In the genomic region with DNA sequence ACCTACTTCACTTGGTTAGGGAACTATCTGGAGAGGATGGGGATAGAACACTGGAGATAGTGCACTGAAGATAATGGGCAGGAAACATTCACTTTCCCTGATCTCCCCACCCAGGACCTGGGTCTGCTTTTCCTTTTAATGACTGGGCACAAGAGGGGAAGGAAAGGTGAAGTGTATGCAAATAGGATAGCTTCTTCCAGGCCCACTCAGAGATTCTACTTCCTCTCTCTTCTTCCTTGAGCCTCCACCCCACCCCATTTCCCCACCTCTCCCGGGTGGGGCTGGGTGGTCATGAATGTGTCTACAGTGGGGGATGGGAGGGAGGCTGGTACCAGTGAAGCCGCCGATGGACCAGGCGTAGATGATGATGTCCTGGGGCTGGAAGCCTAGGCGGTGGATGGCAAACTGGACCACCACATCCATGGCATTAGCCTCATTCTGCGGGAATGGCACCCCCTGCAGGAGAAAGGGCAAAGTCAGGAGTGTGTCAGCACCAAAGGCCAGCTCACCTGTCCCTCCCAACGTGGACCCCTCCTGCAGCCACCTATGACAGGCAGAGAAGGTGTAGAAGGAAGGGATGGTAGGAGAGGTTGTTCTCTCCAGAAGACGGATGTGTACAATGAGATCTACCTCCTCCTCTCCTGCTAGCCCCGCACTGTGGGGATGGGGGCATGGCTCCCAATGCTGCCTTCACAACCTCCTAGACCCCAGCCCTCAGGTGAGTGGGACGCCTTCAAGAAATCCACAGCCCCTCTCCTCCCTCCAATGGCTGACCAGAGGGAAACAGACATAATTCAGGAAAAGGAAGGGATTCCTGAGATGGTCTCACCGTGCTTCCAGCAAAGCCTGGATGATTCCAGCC, we compare ENCODE assay signal across 1 cellular context.
TF ChIP-seq lines count a peak whose summit lies in the region.

No MANE protein-coding gene starts in this region.

TF ChIP-seq in H1, 55 proteins besides CTCF, POLR2A, EP300 and RAD21:
- TF ChIP-seq RBBP5 (IDR thresholded peaks at IDR 0.05; ENCODE audit: borderline replicate concordance, low read depth, low read length) = no peak
- no peak for TF ChIP-seq KDM1A (IDR thresholded peaks at IDR 0.05; ENCODE audit: borderline replicate concordance, low read length)
- TF ChIP-seq, protein P1, sequence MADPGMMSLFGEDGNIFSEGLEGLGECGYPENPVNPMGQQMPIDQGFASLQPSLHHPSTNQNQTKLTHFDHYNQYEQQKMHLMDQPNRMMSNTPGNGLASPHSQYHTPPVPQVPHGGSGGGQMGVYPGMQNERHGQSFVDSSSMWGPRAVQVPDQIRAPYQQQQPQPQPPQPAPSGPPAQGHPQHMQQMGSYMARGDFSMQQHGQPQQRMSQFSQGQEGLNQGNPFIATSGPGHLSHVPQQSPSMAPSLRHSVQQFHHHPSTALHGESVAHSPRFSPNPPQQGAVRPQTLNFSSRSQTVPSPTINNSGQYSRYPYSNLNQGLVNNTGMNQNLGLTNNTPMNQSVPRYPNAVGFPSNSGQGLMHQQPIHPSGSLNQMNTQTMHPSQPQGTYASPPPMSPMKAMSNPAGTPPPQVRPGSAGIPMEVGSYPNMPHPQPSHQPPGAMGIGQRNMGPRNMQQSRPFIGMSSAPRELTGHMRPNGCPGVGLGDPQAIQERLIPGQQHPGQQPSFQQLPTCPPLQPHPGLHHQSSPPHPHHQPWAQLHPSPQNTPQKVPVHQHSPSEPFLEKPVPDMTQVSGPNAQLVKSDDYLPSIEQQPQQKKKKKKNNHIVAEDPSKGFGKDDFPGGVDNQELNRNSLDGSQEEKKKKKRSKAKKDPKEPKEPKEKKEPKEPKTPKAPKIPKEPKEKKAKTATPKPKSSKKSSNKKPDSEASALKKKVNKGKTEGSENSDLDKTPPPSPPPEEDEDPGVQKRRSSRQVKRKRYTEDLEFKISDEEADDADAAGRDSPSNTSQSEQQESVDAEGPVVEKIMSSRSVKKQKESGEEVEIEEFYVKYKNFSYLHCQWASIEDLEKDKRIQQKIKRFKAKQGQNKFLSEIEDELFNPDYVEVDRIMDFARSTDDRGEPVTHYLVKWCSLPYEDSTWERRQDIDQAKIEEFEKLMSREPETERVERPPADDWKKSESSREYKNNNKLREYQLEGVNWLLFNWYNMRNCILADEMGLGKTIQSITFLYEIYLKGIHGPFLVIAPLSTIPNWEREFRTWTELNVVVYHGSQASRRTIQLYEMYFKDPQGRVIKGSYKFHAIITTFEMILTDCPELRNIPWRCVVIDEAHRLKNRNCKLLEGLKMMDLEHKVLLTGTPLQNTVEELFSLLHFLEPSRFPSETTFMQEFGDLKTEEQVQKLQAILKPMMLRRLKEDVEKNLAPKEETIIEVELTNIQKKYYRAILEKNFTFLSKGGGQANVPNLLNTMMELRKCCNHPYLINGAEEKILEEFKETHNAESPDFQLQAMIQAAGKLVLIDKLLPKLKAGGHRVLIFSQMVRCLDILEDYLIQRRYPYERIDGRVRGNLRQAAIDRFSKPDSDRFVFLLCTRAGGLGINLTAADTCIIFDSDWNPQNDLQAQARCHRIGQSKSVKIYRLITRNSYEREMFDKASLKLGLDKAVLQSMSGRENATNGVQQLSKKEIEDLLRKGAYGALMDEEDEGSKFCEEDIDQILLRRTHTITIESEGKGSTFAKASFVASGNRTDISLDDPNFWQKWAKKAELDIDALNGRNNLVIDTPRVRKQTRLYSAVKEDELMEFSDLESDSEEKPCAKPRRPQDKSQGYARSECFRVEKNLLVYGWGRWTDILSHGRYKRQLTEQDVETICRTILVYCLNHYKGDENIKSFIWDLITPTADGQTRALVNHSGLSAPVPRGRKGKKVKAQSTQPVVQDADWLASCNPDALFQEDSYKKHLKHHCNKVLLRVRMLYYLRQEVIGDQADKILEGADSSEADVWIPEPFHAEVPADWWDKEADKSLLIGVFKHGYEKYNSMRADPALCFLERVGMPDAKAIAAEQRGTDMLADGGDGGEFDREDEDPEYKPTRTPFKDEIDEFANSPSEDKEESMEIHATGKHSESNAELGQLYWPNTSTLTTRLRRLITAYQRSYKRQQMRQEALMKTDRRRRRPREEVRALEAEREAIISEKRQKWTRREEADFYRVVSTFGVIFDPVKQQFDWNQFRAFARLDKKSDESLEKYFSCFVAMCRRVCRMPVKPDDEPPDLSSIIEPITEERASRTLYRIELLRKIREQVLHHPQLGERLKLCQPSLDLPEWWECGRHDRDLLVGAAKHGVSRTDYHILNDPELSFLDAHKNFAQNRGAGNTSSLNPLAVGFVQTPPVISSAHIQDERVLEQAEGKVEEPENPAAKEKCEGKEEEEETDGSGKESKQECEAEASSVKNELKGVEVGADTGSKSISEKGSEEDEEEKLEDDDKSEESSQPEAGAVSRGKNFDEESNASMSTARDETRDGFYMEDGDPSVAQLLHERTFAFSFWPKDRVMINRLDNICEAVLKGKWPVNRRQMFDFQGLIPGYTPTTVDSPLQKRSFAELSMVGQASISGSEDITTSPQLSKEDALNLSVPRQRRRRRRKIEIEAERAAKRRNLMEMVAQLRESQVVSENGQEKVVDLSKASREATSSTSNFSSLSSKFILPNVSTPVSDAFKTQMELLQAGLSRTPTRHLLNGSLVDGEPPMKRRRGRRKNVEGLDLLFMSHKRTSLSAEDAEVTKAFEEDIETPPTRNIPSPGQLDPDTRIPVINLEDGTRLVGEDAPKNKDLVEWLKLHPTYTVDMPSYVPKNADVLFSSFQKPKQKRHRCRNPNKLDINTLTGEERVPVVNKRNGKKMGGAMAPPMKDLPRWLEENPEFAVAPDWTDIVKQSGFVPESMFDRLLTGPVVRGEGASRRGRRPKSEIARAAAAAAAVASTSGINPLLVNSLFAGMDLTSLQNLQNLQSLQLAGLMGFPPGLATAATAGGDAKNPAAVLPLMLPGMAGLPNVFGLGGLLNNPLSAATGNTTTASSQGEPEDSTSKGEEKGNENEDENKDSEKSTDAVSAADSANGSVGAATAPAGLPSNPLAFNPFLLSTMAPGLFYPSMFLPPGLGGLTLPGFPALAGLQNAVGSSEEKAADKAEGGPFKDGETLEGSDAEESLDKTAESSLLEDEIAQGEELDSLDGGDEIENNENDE (IDR thresholded peaks at IDR 0.05; ENCODE audit: insufficient replicate concordance, low read length) = no peak
- no peak for TF ChIP-seq NRF1 (IDR thresholded peaks at IDR 0.05; ENCODE audit: low read depth, low read length)
- no peak for TF ChIP-seq KDM4A (IDR thresholded peaks at IDR 0.05; ENCODE audit: low read depth, low read length, severe bottlenecking)
- TF ChIP-seq HDAC2 (IDR thresholded peaks at IDR 0.05; ENCODE audit: borderline replicate concordance in 1 of 2, low read depth in 2 of 2, low read length in 2 of 2) = no peak
- TF ChIP-seq, protein P2, sequence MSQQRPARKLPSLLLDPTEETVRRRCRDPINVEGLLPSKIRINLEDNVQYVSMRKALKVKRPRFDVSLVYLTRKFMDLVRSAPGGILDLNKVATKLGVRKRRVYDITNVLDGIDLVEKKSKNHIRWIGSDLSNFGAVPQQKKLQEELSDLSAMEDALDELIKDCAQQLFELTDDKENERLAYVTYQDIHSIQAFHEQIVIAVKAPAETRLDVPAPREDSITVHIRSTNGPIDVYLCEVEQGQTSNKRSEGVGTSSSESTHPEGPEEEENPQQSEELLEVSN (IDR thresholded peaks at IDR 0.05) = no peak
- TF ChIP-seq BACH1 (IDR thresholded peaks at IDR 0.05; ENCODE audit: low read length) = no peak
- TF ChIP-seq GABPA (IDR thresholded peaks at IDR 0.05; ENCODE audit: borderline replicate concordance, insufficient read depth, low read length) = no peak
- TF ChIP-seq CREB1 (IDR thresholded peaks at IDR 0.05) = no peak
- TF ChIP-seq EGR1 (IDR thresholded peaks at IDR 0.05; ENCODE audit: borderline replicate concordance, low read depth, low read length) = no peak
- TF ChIP-seq CHD1 (IDR thresholded peaks at IDR 0.05; ENCODE audit: low read depth, low read length) = no peak
- no peak for TF ChIP-seq SIX5 (IDR thresholded peaks at IDR 0.05; ENCODE audit: low read depth, low read length)
- TF ChIP-seq BCL11A (IDR thresholded peaks at IDR 0.05; ENCODE audit: low read depth in 2 of 2, low read length in 2 of 2) = no peak
- TF ChIP-seq PHF8 (conservative IDR thresholded peaks at IDR 0.05; ENCODE audit: low read depth, low read length) = no peak
- no peak for TF ChIP-seq CBX8 (IDR thresholded peaks at IDR 0.05; ENCODE audit: borderline replicate concordance, low read depth, low read length)
- TF ChIP-seq HDAC6 (IDR thresholded peaks at IDR 0.05; ENCODE audit: low read depth, low read length) = no peak
- TF ChIP-seq, protein P3, sequence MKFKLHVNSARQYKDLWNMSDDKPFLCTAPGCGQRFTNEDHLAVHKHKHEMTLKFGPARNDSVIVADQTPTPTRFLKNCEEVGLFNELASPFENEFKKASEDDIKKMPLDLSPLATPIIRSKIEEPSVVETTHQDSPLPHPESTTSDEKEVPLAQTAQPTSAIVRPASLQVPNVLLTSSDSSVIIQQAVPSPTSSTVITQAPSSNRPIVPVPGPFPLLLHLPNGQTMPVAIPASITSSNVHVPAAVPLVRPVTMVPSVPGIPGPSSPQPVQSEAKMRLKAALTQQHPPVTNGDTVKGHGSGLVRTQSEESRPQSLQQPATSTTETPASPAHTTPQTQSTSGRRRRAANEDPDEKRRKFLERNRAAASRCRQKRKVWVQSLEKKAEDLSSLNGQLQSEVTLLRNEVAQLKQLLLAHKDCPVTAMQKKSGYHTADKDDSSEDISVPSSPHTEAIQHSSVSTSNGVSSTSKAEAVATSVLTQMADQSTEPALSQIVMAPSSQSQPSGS (IDR thresholded peaks at IDR 0.05; ENCODE audit: low read length) = no peak
- no peak for TF ChIP-seq GTF2F1 (IDR thresholded peaks at IDR 0.05; ENCODE audit: borderline replicate concordance, low read depth, low read length)
